ENCODE assay signal across 8 cellular contexts in genomic region chr6:157981132-157981394, GRCh38. TPM values are rescaled to one million over a fixed set of nuclear protein-coding genes. Genes with fewer than 3 reads are reported as not detected.
DNase-seq lines count a peak whose midpoint lies in the region; ATAC-seq and TF ChIP-seq lines count a peak whose summit lies in the region.

No MANE protein-coding gene starts in this region.

- no peaks in the 10 kb centered on the region for H3K36me3 ChIP-seq in iPS-15b (ENCODE audit: control insufficient read depth, insufficient read depth, low read length)

- peak overlapping the region; percentile 73 for H3K4me3 ChIP-seq in iPS-15b (ENCODE audit: low read depth, low read length)

- H3K9ac ChIP-seq in iPS-15b (ENCODE audit: low read depth, low read length): no peak overlapping the region

- no peaks in the 10 kb centered on the region for H3K27me3 Mint-ChIP-seq in activated B cell treated with CpG ODN at 0.5 μM for 24 hours
- H3K27me3 Mint-ChIP-seq in stimulated activated naive B cell treated with anti-CD40 and anti-IgM and Interleukin-4, amounts not matched to agents 10 μg/mL and 1 μg/mL and 100 μg/mL, for 72 hours: peaks cover 5 to 13% of the 10 kb centered on the region in 2 donors

- peaks cover 43% of the 10 kb centered on the region for H3K4me1 Mint-ChIP-seq in activated B cell treated with CpG ODN at 0.5 μM for 24 hours
- H3K4me1 Mint-ChIP-seq in stimulated activated naive B cell treated with anti-CD40 and anti-IgM and Interleukin-4, amounts not matched to agents 10 μg/mL and 1 μg/mL and 100 μg/mL, for 72 hours: peaks cover 27 to 53% of the 10 kb centered on the region in 2 donors

- H3K27ac ChIP-seq in C4-2B: peak overlapping the region; percentile 84; the same call in 1 of the 2 replicates

- POLR2A ChIA-PET in activated B cell treated with CpG ODN at 0.5 μM for 24 hours (lab: Charles Lee): interaction anchor here (0.6 to 5.7 kb wide), 4 partner anchors 46 to 746 kb away, joined by 3 to 32 read pairs (median 4); no protein-coding TSS in a partner anchor

- H3K4me1 ChIP-seq in iPS-15b (ENCODE audit: control insufficient read depth, insufficient read depth, low read length): peaks cover 8% of the 10 kb centered on the region

- peak overlapping the region; percentile 50 for H3K27ac Mint-ChIP-seq in activated B cell treated with CpG ODN at 0.5 μM for 24 hours
- H3K27ac Mint-ChIP-seq in stimulated activated naive B cell treated with anti-CD40 and anti-IgM and Interleukin-4, amounts not matched to agents 10 μg/mL and 1 μg/mL and 100 μg/mL, for 72 hours: peak overlapping the region; percentile 94

- H3K4me3 Mint-ChIP-seq in activated B cell treated with CpG ODN at 0.5 μM for 24 hours: peak overlapping the region; percentile 89
- peak overlapping the region; percentile 92 to 93 for H3K4me3 Mint-ChIP-seq in stimulated activated naive B cell treated with anti-CD40 and anti-IgM and Interleukin-4, amounts not matched to agents 10 μg/mL and 1 μg/mL and 100 μg/mL, for 72 hours

- CTCF ChIA-PET in activated B cell treated with CpG ODN at 0.5 μM for 24 hours (lab: Charles Lee): interaction anchor here (1.6 to 5.3 kb wide), 2 partner anchors 9 to 45 kb away, joined by 3 to 28 read pairs; no protein-coding TSS in a partner anchor

- no peaks in the 10 kb centered on the region for H3K9me3 Mint-ChIP-seq in activated B cell treated with CpG ODN at 0.5 μM for 24 hours
- H3K9me3 Mint-ChIP-seq in stimulated activated naive B cell treated with anti-CD40 and anti-IgM and Interleukin-4, amounts not matched to agents 10 μg/mL and 1 μg/mL and 100 μg/mL, for 72 hours: no peaks in the 10 kb centered on the region

- H3K27me3 ChIP-seq in iPS-15b (ENCODE audit: control insufficient read depth, insufficient read depth, low read length): peaks cover 17% of the 10 kb centered on the region

- H3K36me3 Mint-ChIP-seq in activated B cell treated with CpG ODN at 0.5 μM for 24 hours (ENCODE audit: low read depth): peaks cover 2% of the 10 kb centered on the region
- peaks cover 3 to 6% of the 10 kb centered on the region in 2 donors for H3K36me3 Mint-ChIP-seq in stimulated activated naive B cell treated with anti-CD40 and anti-IgM and Interleukin-4, amounts not matched to agents 10 μg/mL and 1 μg/mL and 100 μg/mL, for 72 hours

- TF ChIP-seq CTCF in C4-2B (conservative IDR thresholded peaks at IDR 0.05) (no peak), activated B cell treated with CpG ODN at 0.5 μM for 24 hours (IDR thresholded peaks at IDR 0.05) (no peak)

- ATAC-seq in GM21786 (IDR thresholded peaks at IDR 0.05; ENCODE audit: unreplicated experiment): peak; percentile 29
- peak; percentile 10 for ATAC-seq in activated B cell treated with CpG ODN at 0.5 μM for 24 hours (ENCODE audit: low read depth)
- ATAC-seq in stimulated activated naive B cell treated with anti-CD40 and anti-IgM and Interleukin-4, amounts not matched to agents 10 μg/mL and 1 μg/mL and 100 μg/mL, for 72 hours (replicated peaks): peak in 1 of 2 donors; percentile 52
- ATAC-seq in GM21825 (IDR thresholded peaks at IDR 0.05; ENCODE audit: unreplicated experiment): no peak

- DNase-seq in activated B cell treated with CpG ODN at 0.5 μM for 24 hours (no peak), inferior parietal cortex (ENCODE audit: extremely low spot score) (no peak), H4 (ENCODE audit: low spot score) (no peak)
- DNase-seq in stimulated activated naive B cell treated with anti-CD40 and anti-IgM and Interleukin-4, amounts not matched to agents 10 μg/mL and 1 μg/mL and 100 μg/mL, for 72 hours: peak; percentile 22

- no peaks in the 10 kb centered on the region for H3K9me3 ChIP-seq in iPS-15b (ENCODE audit: control insufficient read depth, insufficient read depth, low read length)

- intact Hi-C loops in activated B cell treated with CpG ODN at 0.5 μM for 24 hours (cut with micrococcal nuclease): loop anchor here (1.0 to 5.0 kb wide), 5 partner anchors 9 to 219 kb away; partner anchors contain the start of genes GTF2H5 and SERAC1

RNA-seq across cellular contexts. Expression of gene SYNJ2, which starts 0.6 kb away (rescaled TPM):
- total RNA-seq in activated B cell treated with CpG ODN at 0.5 μM for 24 hours: 20.7 and 25.0 TPM in 2 replicates
- 20.6 and 23.6 TPM in 2 replicates for total RNA-seq in H4 (2014; rRNA removed; shearing (Covaris generic))
